In the genomic region with DNA sequence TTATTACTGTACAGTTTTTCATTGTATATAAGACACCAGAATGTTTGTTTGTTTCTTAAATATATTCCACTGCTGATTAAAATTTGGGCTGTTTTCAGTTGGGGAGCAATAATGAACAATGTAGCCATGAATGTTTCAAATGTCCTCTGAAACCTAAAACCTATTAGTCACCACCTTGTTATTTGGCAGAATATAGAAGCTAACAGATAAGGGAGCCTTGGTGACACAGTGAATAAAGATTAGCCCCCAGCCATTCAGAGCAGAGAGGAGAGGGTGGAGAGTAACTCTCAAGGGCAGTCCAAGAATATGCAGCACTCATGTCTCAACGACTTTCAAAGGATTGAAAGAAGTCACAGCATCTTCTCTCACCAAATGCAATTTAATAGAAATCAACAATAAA, we compare ENCODE assay signal across 11 cellular contexts. TPM values are rescaled to one million over a fixed set of nuclear protein-coding genes. Genes with fewer than 3 reads are reported as not detected.
A peak's percentile ranks its signal among the peaks of the same experiment; 100 is the strongest.
DNase-seq lines count a peak whose midpoint lies in the region; ATAC-seq, FAIRE-seq and TF ChIP-seq lines count a peak whose summit lies in the region.
"Had no signal": no experiment of that assay in that cellular context is flagged by ENCODE, and none has a peak within 500 bp of the region (broad histone marks: within the 10 kb centered on the region; RNA-seq: fewer than 3 reads in every experiment).

No MANE protein-coding gene starts in this region.

- H4K20me1 ChIP-seq in endothelial cell of umbilical vein (replicated peaks; ENCODE audit: control insufficient read depth, extremely low read depth, insufficient read depth, low read length) (no peaks in the 10 kb centered on the region), osteoblast (ENCODE audit: insufficient read depth, low read length) (no peaks in the 10 kb centered on the region)

- H3K36me3 Mint-ChIP-seq in activated T-cell treated with anti-CD3 and anti-CD28 coated beads, Interleukin-2, amount 50 U/mL, for 4 hours (ENCODE audit: insufficient read depth) = no peaks in the 10 kb centered on the region
- H3K36me3 Mint-ChIP-seq: stimulated activated effector memory CD8-positive, alpha-beta T cell treated with anti-CD3 and anti-CD28 coated beads, Interleukin-12 subunit alpha, Interleukin-12 subunit beta, amount 100 ng/mL, for 72 hours had no signal

- no TSS peak for BruUV-seq in endothelial cell of umbilical vein (replicated peaks; lab: Mats Ljungman, UMichigan)

- H3K27ac ChIP-seq in endothelial cell of umbilical vein (ENCODE audit: insufficient read depth, low read depth, low read length) (peak overlapping the region; percentile 81), osteoblast (ENCODE audit: low read depth, low read length) (peak overlapping the region; percentile 78)

- intact Hi-C loops in endothelial cell of umbilical vein (cut with micrococcal nuclease) = loop anchor here (2.0 to 5.0 kb wide), 2 partner anchors 65 to 169 kb away; no protein-coding TSS in a partner anchor

- H3K9me3 Mint-ChIP-seq in activated T-cell treated with anti-CD3 and anti-CD28 coated beads, Interleukin-2, amount 50 U/mL, for 4 hours = peaks cover 3% of the 10 kb centered on the region
- H3K9me3 Mint-ChIP-seq: stimulated activated effector memory CD8-positive, alpha-beta T cell treated with anti-CD3 and anti-CD28 coated beads, Interleukin-12 subunit alpha, Interleukin-12 subunit beta, amount 100 ng/mL, for 72 hours had no signal

- DNase-seq in DMS 273 treated with DMSO at 0.1 percent for 48 hours (lab: John Stamatoyannopoulos, UW) (peak; percentile 33), OCI-M1 (lab: John Stamatoyannopoulos, UW) (peak; percentile 81), endothelial cell of umbilical vein (ENCODE audit: low read depth, low spot score) (peak; percentile 87), osteoblast (ENCODE audit: insufficient read length, low spot score, missing footprints) (peak; percentile 67), C1 segment of cervical spinal cord (lab: John Stamatoyannopoulos, UW) (no peak), NCI-H82 (lab: John Stamatoyannopoulos, UW) (no peak), NCI-H345 (lab: John Stamatoyannopoulos, UW) (no peak)
- DNase-seq in activated T-cell treated with anti-CD3 and anti-CD28 coated beads, Interleukin-2, amount 50 U/mL, for 4 hours = no peak
- DNase-seq: activated CD4-positive, alpha-beta T cell treated with anti-CD3 and anti-CD28 coated beads for 1 hour; DND-41 had no signal

- no peaks in the 10 kb centered on the region for H3K79me2 ChIP-seq in endothelial cell of umbilical vein (ENCODE audit: control insufficient read depth, insufficient read depth, low read length)
- no peaks in the 10 kb centered on the region for H3K79me2 ChIP-seq in osteoblast (ENCODE audit: insufficient read depth, low read length)

- no peaks in the 10 kb centered on the region for H3K9me3 ChIP-seq in endothelial cell of umbilical vein (replicated peaks; ENCODE audit: control insufficient read depth, insufficient read depth, low read length)
- H3K9me3 ChIP-seq in osteoblast (ENCODE audit: low read depth, low read length) = no peaks in the 10 kb centered on the region

- peaks cover 24% of the 10 kb centered on the region for H3K27me3 Mint-ChIP-seq in activated T-cell treated with anti-CD3 and anti-CD28 coated beads, Interleukin-2, amount 50 U/mL, for 4 hours (ENCODE audit: low read depth)

- no peak overlapping the region for H3K4me3 ChIP-seq in endothelial cell of umbilical vein (replicated peaks in 1 of 3; ENCODE audit: insufficient read depth in 1 of 3, low read depth in 1 of 3, low read length in 3 of 3)
- no peak overlapping the region for H3K4me3 ChIP-seq in osteoblast (ENCODE audit: insufficient read depth, low read length)

- no peak for TF ChIP-seq CTCF in endothelial cell of umbilical vein (IDR thresholded peaks at IDR 0.05; ENCODE audit: extremely low read depth in 1 of 2, insufficient read depth in 1 of 2, low read depth in 1 of 2, low read length in 2 of 2)
- TF ChIP-seq CTCF in osteoblast (IDR thresholded peaks at IDR 0.05; ENCODE audit: extremely low read depth, low read depth, low read length) = no peak

- peak overlapping the region; percentile 65 for H3K4me2 ChIP-seq in endothelial cell of umbilical vein (ENCODE audit: insufficient read depth, low read length)
- H3K4me2 ChIP-seq in osteoblast (ENCODE audit: insufficient read depth, low read length) = peak overlapping the region; percentile 33

- no peaks in the 10 kb centered on the region for H3K9me1 ChIP-seq in endothelial cell of umbilical vein (replicated peaks; ENCODE audit: control insufficient read depth, extremely low read depth, insufficient read depth, low read length)

- peaks cover 7% of the 10 kb centered on the region for H3K4me1 Mint-ChIP-seq in activated T-cell treated with anti-CD3 and anti-CD28 coated beads, Interleukin-2, amount 50 U/mL, for 4 hours (ENCODE audit: low read depth)

- H3K4me1 ChIP-seq in endothelial cell of umbilical vein (ENCODE audit: control insufficient read depth, extremely low read depth, insufficient read depth, low read length) = peaks cover 19% of the 10 kb centered on the region
- H3K4me1 ChIP-seq in osteoblast (ENCODE audit: insufficient read depth, low read length) = peaks cover 23% of the 10 kb centered on the region

- POLR2A ChIA-PET in endothelial cell of umbilical vein (lab: Charles Lee) = no interaction called here

- no peaks in the 10 kb centered on the region for H3K36me3 ChIP-seq in endothelial cell of umbilical vein (ENCODE audit: control insufficient read depth in 2 of 2, extremely low read depth in 1 of 2, insufficient read depth in 2 of 2, low read length in 2 of 2)
- no peaks in the 10 kb centered on the region for H3K36me3 ChIP-seq in osteoblast (ENCODE audit: insufficient read depth, low read length)

- CTCF ChIA-PET in endothelial cell of umbilical vein (lab: Charles Lee) = interaction anchor here (1.0 to 1.6 kb wide), 6 partner anchors 10 to 38 kb away, joined by 3 to 6 read pairs (median 3); no protein-coding TSS in a partner anchor

- no peak overlapping the region for H3K4me3 Mint-ChIP-seq in activated T-cell treated with anti-CD3 and anti-CD28 coated beads, Interleukin-2, amount 50 U/mL, for 4 hours
- H3K4me3 Mint-ChIP-seq: stimulated activated effector memory CD8-positive, alpha-beta T cell treated with anti-CD3 and anti-CD28 coated beads, Interleukin-12 subunit alpha, Interleukin-12 subunit beta, amount 100 ng/mL, for 72 hours had no signal

- peak overlapping the region; percentile 67 for H3K9ac ChIP-seq in endothelial cell of umbilical vein (replicated peaks; ENCODE audit: extremely low read depth, insufficient read depth, low read length)

- peak; percentile 72 for FAIRE-seq in endothelial cell of umbilical vein (lab: Jason Lieb, UNC)

- H2AFZ ChIP-seq in endothelial cell of umbilical vein (ENCODE audit: low read depth, low read length) = peak overlapping the region; percentile 54
- no peak overlapping the region for H2AFZ ChIP-seq in osteoblast (ENCODE audit: low read length)

- ATAC-seq in activated T-cell treated with anti-CD3 and anti-CD28 coated beads, Interleukin-2, amount 50 U/mL, for 4 hours = no peak
- ATAC-seq: stimulated activated effector memory CD8-positive, alpha-beta T cell treated with anti-CD3 and anti-CD28 coated beads, Interleukin-12 subunit alpha, Interleukin-12 subunit beta, amount 100 ng/mL, for 72 hours had no signal

- H3K27me3 ChIP-seq in endothelial cell of umbilical vein (ENCODE audit: control insufficient read depth in 2 of 2, insufficient read depth in 2 of 2, low read length in 2 of 2) = no peaks in the 10 kb centered on the region
- H3K27me3 ChIP-seq in osteoblast (ENCODE audit: insufficient read depth, low read length) = no peaks in the 10 kb centered on the region

- no peak for TF ChIP-seq POLR2A in endothelial cell of umbilical vein (IDR thresholded peaks at IDR 0.05; ENCODE audit: low read depth, low read length)

- dilution Hi-C loops in endothelial cell of umbilical vein (cut with MboI; ENCODE audit: extremely low pct_ligation_motif_present, low sequenced_read_pairs) = no loop called here

TF ChIP-seq in endothelial cell of umbilical vein, 7 proteins besides CTCF, POLR2A, EP300 and RAD21:
- TF ChIP-seq MYC (IDR thresholded peaks at IDR 0.05; ENCODE audit: low read depth, low read length) (no peak), POLR2AphosphoS5 (IDR thresholded peaks at IDR 0.05; ENCODE audit: insufficient read depth, low read depth, low read length) (peak; percentile 25), FOS (IDR thresholded peaks at IDR 0.05; ENCODE audit: borderline replicate concordance, insufficient read depth, low read length) (peak; percentile 59), EZH2 (IDR thresholded peaks at IDR 0.05; ENCODE audit: borderline replicate concordance, low read depth, low read length, severe bottlenecking) (no peak), GATA2 (IDR thresholded peaks at IDR 0.05; ENCODE audit: insufficient read depth, insufficient read length, low read depth, low read length) (peak; percentile 82), JUN (IDR thresholded peaks at IDR 0.05; ENCODE audit: borderline replicate concordance, insufficient read depth, insufficient read length, low read depth) (peak; percentile 87)
- TF ChIP-seq, protein P1, sequence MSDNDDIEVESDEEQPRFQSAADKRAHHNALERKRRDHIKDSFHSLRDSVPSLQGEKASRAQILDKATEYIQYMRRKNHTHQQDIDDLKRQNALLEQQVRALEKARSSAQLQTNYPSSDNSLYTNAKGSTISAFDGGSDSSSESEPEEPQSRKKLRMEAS (IDR thresholded peaks at IDR 0.05; ENCODE audit: insufficient read depth, insufficient read length) = no peak

RNA-seq across cellular contexts. Expression of a gene that starts 43.1 kb away (rescaled TPM):
- total RNA-seq in endothelial cell of umbilical vein = 86.5 and 100 TPM in 2 replicates
- polyA plus RNA-seq in endothelial cell of umbilical vein = 42.7 and 49.3 TPM in 2 replicates
- polyA plus RNA-seq in endothelial cell of umbilical vein (2011; cell fraction: cytosol; rRNA removed) = 32.7 and 33.4 TPM in 2 replicates
- 82.2 and 90.1 TPM in 2 replicates for polyA plus RNA-seq in endothelial cell of umbilical vein (2011; cell fraction: nucleus; rRNA removed)
- 17.7 and 27.5 TPM in 2 replicates for polyA plus RNA-seq in endothelial cell of umbilical vein (2012)
- polyA minus RNA-seq in endothelial cell of umbilical vein = 164 and 167 TPM in 2 replicates
- 0.72 TPM for polyA minus RNA-seq in endothelial cell of umbilical vein (2011; cell fraction: cytosol; rRNA and poly(A)+ RNA removed)
- 135 and 183 TPM in 2 replicates for polyA minus RNA-seq in endothelial cell of umbilical vein (2011; cell fraction: nucleus; rRNA and poly(A)+ RNA removed)
- total RNA-seq in osteoblast = 41.5 and 46.7 TPM in 2 replicates
- total RNA-seq in activated T-cell treated with anti-CD3 and anti-CD28 coated beads, Interleukin-2, amount 50 U/mL, for 4 hours = under 1 TPM; 0.13 to 0.22 (median 0.15) TPM

Comparison
In these comparisons a context has a peak if more than half of its experiments do, and no peak if none do; other contexts are left out.
1. DNase-seq: peak in DMS 273 treated with DMSO at 0.1 percent for 48 hours (single experiment), OCI-M1 (single experiment), endothelial cell of umbilical vein (single experiment) and osteoblast (single experiment); none in C1 segment of cervical spinal cord (0 of 14), NCI-H82 (single experiment), NCI-H345 (single experiment) and activated T-cell treated with anti-CD3 and anti-CD28 coated beads, Interleukin-2, amount 50 U/mL, for 4 hours (single experiment).
2. RNA of a gene that starts 43.1 kb away (total RNA-seq): 86.5 to 100 TPM in endothelial cell of umbilical vein and 41.5 to 46.7 TPM in osteoblast; 0.13 to 0.22 TPM in activated T-cell treated with anti-CD3 and anti-CD28 coated beads, Interleukin-2, amount 50 U/mL, for 4 hours; every median in the first group is over 10 times any median in the second.